18 cellular contexts compared by ENCODE assay signal in the genomic region with DNA sequence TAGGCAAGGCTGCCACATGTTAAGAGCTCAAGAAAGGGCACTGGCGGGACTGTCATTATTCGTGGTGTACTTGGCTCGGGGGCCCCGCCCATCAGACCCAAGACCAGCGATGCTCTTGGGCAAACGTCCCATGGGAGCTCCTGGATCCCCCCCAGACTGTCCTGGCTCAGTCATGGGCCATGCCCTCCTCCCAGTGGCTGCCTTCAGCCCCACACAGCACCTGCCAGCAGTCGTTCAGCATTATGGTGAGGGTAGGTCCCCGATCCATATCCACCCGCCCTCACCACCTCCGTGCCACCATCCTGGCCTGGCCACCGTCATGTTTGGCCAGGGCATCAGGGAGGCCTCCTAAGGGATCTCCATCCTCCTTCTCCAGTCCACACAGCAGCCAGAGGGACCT.
"Had no signal": no experiment of that assay in that cellular context is flagged by ENCODE, and none has a peak within 500 bp of the region (broad histone marks: within the 10 kb centered on the region; RNA-seq: fewer than 3 reads in every experiment).

No MANE protein-coding gene starts in this region.

- ATAC-seq: mucosa of descending colon, pancreas, SK-N-SH treated with all-trans-retinoic acid at 6 μM for 48 hours, T-cell had no signal

- DNase-seq: activated CD4-positive, CD25-positive, alpha-beta regulatory T cell treated with anti-CD3 and anti-CD28 coated beads, Interleukin-2, amount 50 U/mL, for 72 hours; activated naive CD4-positive, alpha-beta T cell; anterior cingulate cortex; brain microvascular endothelial cell; central memory CD4-positive, alpha-beta T cell; colonic mucosa; kidney glomerular epithelial cell; left ventricle myocardium inferior; mesenchymal stem cell; naive B cell; stimulated activated CD4-positive, alpha-beta T cell treated with anti-CD3 and anti-CD28 coated beads, Interleukin-12 subunit alpha, Interleukin-12 subunit beta, amount 100 ng/mL, for 4 hours; stimulated activated CD4-positive, alpha-beta T cell treated with anti-CD3 and anti-CD28 coated beads, Interleukin-1b, Interleukin-23, amount 100 ng/mL, for 48 hours; T-cell; uterus had no signal

- H3K4me3 ChIP-seq: colonic mucosa, left ventricle myocardium inferior, mucosa of descending colon, pancreas, tibial nerve, uterus had no signal

- H3K27me3 ChIP-seq: brain microvascular endothelial cell, colonic mucosa, pancreas, tibial nerve, uterus had no signal

- H3K27ac ChIP-seq: brain microvascular endothelial cell, colonic mucosa, left ventricle myocardium inferior, pancreas, tibial nerve, uterus had no signal

- H3K36me3 ChIP-seq: brain microvascular endothelial cell, colonic mucosa, left ventricle myocardium inferior, pancreas, tibial nerve, uterus had no signal

- H3K9me3 ChIP-seq: colonic mucosa, left ventricle myocardium inferior, mucosa of descending colon, pancreas, tibial nerve, uterus had no signal

- H3K4me1 ChIP-seq: colonic mucosa, left ventricle myocardium inferior, pancreas, tibial nerve, uterus had no signal
